15 cellular contexts compared by ENCODE assay signal in the genomic region with DNA sequence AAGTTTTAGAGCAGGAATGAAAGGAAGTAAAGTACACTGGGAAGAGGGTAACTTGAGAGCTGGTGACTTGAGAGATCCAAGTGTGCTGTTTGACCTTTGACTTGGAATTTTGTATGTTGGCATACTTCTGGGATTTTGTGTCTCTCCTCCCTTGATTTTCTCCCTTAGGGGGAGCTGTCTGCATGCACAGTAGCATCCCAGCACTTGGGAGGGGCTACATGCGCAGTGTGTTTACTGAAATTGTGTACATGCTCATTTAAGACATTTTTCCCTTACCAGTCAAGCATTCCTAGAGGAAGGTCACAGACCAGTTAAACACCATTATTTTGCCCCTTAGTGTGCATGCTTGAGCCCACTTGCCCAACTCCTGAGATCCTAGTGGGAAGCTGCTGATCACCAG.
DNase-seq lines count a peak whose midpoint lies in the region; ATAC-seq and TF ChIP-seq lines count a peak whose summit lies in the region.
"Had no signal": no experiment of that assay in that cellular context is flagged by ENCODE, and none has a peak within 500 bp of the region (broad histone marks: within the 10 kb centered on the region; RNA-seq: fewer than 3 reads in every experiment).

No MANE protein-coding gene starts in this region.

- peak; percentile 17 for TF ChIP-seq CTCF in AG09309 (IDR thresholded peaks at IDR 0.05; ENCODE audit: control insufficient read depth, insufficient read depth, low read depth, low read length, missing control alignments)
- peak; percentile 14 for TF ChIP-seq CTCF in GM12864 (IDR thresholded peaks at IDR 0.05; ENCODE audit: low read depth, low read length, missing control alignments)
- peak; percentile 48 for TF ChIP-seq CTCF in foreskin keratinocyte (conservative IDR thresholded peaks at IDR 0.05)
- TF ChIP-seq CTCF in GM10266 (IDR thresholded peaks at IDR 0.05; ENCODE audit: control insufficient read depth, insufficient read depth, low read depth, missing control alignments): no peak

- H3K4me3 ChIP-seq in AG09309 (ENCODE audit: control insufficient read depth, low read depth, low read length) (no peak overlapping the region), GM12864 (ENCODE audit: low read depth, low read length) (no peak overlapping the region)
- H3K4me3 ChIP-seq: heart left ventricle had no signal

- no peak overlapping the region for H3K27ac ChIP-seq in foreskin keratinocyte
- H3K27ac ChIP-seq: heart left ventricle had no signal

- H3K4me1 ChIP-seq in foreskin keratinocyte: no peaks in the 10 kb centered on the region
- H3K4me1 ChIP-seq: heart left ventricle had no signal

- ATAC-seq in foreskin keratinocyte: no peak
- ATAC-seq in HG03432 (IDR thresholded peaks at IDR 0.05; ENCODE audit: unreplicated experiment): no peak
- ATAC-seq in GM18505 (IDR thresholded peaks at IDR 0.05; ENCODE audit: unreplicated experiment): no peak
- ATAC-seq: heart left ventricle had no signal

- TF ChIP-seq POLR2A in GM18505 (IDR thresholded peaks at IDR 0.05; ENCODE audit: borderline replicate concordance, extremely low read depth, insufficient read depth, insufficient read length): no peak

- no peaks in the 10 kb centered on the region for H3K27me3 ChIP-seq in foreskin keratinocyte
- H3K27me3 ChIP-seq: heart left ventricle had no signal

- DNase-seq in AG09309 (ENCODE audit: low read depth) (no peak), GM12864 (ENCODE audit: low read depth) (no peak), OCI-M1 (lab: John Stamatoyannopoulos, UW) (peak; percentile 2), foreskin keratinocyte (peak in 1 of 2 donors; percentile 11), GM10266 (ENCODE audit: extremely low spot score) (no peak), SIG-M5 treated with dmso at 0.1 percent for 504 hours (lab: John Stamatoyannopoulos, UW; ENCODE audit: unreplicated experiment) (no peak)
- DNase-seq: activated CD4-positive, CD25-positive, alpha-beta regulatory T cell treated with anti-CD3 and anti-CD28 coated beads, Interleukin-2, amount 50 U/mL, for 72 hours; CD4-positive, CD25-positive, alpha-beta regulatory T cell; heart left ventricle; kidney glomerular epithelial cell; NCI-H2081 treated with DMSO at 0.1 percent for 48 hours; stimulated activated CD8-positive, alpha-beta memory T cell treated with anti-CD3 and anti-CD28 coated beads, Interleukin-4, amount 100 ng/mL, for 48 hours; SW 1271 had no signal
